In the genomic region with DNA sequence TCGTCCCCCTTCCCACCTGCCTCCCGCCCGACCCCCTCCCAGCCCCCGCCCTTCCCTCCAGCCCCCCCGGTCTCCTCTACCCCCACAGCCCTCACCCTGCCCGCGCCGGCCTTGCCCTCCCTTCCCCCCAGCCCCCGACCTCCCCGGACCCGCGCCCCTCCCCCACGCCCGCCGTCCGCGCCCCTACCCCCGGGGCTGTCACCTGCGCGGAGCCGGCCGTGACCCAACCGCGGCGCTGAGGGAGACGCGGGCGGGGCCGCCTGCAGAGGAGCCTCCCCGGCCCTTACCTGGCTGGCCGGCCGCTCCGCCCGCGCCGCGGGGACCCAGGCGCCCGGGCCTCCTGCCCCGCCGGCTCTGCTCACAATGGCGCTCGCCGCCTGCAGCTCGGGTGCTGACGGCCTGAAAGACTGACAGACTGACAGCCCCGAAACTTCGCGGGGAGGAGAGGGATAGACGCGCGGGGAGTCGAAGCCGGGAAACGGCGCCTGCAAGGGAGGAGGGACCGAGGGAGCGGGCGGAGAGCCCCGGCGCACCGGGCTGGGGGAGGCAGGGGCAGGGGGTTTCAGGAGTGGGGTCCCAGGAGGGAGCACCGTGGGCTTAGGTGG, we compare ENCODE assay signal across 8 cellular contexts. TPM values are rescaled to one million over a fixed set of nuclear protein-coding genes. Genes with fewer than 3 reads are reported as not detected.
DNase-seq lines count a peak whose midpoint lies in the region; ATAC-seq and TF ChIP-seq lines count a peak whose summit lies in the region.

No MANE protein-coding gene starts in this region.

- peaks cover 0 to 53% (median 30%) of the 10 kb centered on the region in 12 donors for H3K4me1 ChIP-seq in heart left ventricle
- peaks cover 5 to 23% of the 10 kb centered on the region in 2 donors for H3K4me1 ChIP-seq in gastrocnemius medialis

- H3K36me3 ChIP-seq in heart left ventricle (peaks cover 0 to 25% (median 6%) of the 10 kb centered on the region in 9 donors), gastrocnemius medialis (no peaks in the 10 kb centered on the region)

- intact Hi-C loops in heart left ventricle (cut with DNase I), result loop anchor here in 4 of 10 donors (2.0 to 10.0 kb wide), 4 partner anchors 62 to 99 kb away; partner anchors contain the start of genes ZNF862 (in 4 of the 4) and ATP6V0E2 (in 1 of the 4)
- intact Hi-C loops in gastrocnemius medialis (cut with DNase I; ENCODE audit: low total_unique reads), result loop anchor here (1.0 to 5.0 kb wide), 2 partner anchors 59 to 104 kb away; a partner anchor contains a TSS

- DNase-seq in stimulated activated CD4-positive, alpha-beta T cell treated with anti-CD3 and anti-CD28 coated beads, Interleukin-12 subunit alpha, Interleukin-12 subunit beta, amount 100 ng/mL, for 4 hours, result peak; percentile 27
- DNase-seq in stimulated activated CD4-positive, alpha-beta T cell treated with anti-CD3 and anti-CD28 coated beads, Interleukin-2, amount 100 ng/mL, for 48 hours, result no peak
- peak; percentile 44 to 52 for DNase-seq in activated T-cell treated with anti-CD3 and anti-CD28 coated beads, Interleukin-2, amount 50 U/mL, for 48 hours
- DNase-seq in heart left ventricle, result peak in 2 of 5 donors; percentile 54 to 76
- no peak for DNase-seq in gastrocnemius medialis
- no peak for DNase-seq in dermis blood vessel endothelial cell
- no peak for DNase-seq in SHP77 (lab: John Stamatoyannopoulos, UW)

- no peaks in the 10 kb centered on the region for H3K9me3 ChIP-seq in heart left ventricle
- H3K9me3 ChIP-seq in gastrocnemius medialis, result no peaks in the 10 kb centered on the region

- in situ Hi-C loops in gastrocnemius medialis (cut with MboI; ENCODE audit: low sequenced_read_pairs in 4 of 4), result no loop called here

- TF ChIP-seq POLR2A in heart left ventricle (IDR thresholded peaks at IDR 0.05), result no peak
- TF ChIP-seq POLR2A in gastrocnemius medialis (IDR thresholded peaks at IDR 0.05), result no peak

- H3K27ac ChIP-seq in heart left ventricle (peak overlapping the region in 11 of 12 donors; percentile 53 to 86 (median 77)), gastrocnemius medialis (peak overlapping the region in 3 of 4 donors; percentile 18 to 67 (median 46))

- H3K27me3 ChIP-seq in heart left ventricle (peaks cover 0 to 2% (median 0%) of the 10 kb centered on the region in 9 donors), gastrocnemius medialis (peaks cover 0 to 9% (median 4%) of the 10 kb centered on the region in 3 donors)

- TF ChIP-seq CTCF in heart left ventricle (IDR thresholded peaks at IDR 0.05) (no peak), gastrocnemius medialis (IDR thresholded peaks at IDR 0.05 in 4 of 5, conservative IDR thresholded peaks at IDR 0.05 in 1 of 5) (no peak)

- H3K4me3 ChIP-seq in heart left ventricle (peak overlapping the region; percentile 57 to 89 (median 64)), gastrocnemius medialis (peak overlapping the region; percentile 71 to 83 (median 74))

- ATAC-seq in heart left ventricle, result no peak
- no peak for ATAC-seq in gastrocnemius medialis
- ATAC-seq in HG03025 (IDR thresholded peaks at IDR 0.05; ENCODE audit: low FRiP score, unreplicated experiment), result no peak

- 0 to 2% (median 2%) methylated on average over 20 to 62 of the region's 63 CpGs for WGBS in heart left ventricle, 4 donors

RNA-seq across cellular contexts. Expression of gene ZNF467, which starts 0.5 kb away (rescaled TPM):
- total RNA-seq in heart left ventricle (1 to 10 TPM; 2.6 to 9.5 (median 5.1) TPM), gastrocnemius medialis (1 to 10 TPM in 2 of 4 donors, under 1 TPM in 2; 0.15 to 1.8 (median 0.95) TPM), dermis blood vessel endothelial cell (4.8 and 12.7 TPM in 2 replicates)
- polyA plus RNA-seq in heart left ventricle, result 1 to 10 TPM; 3.6 to 4.7 TPM

Comparison
In these comparisons a context has a peak if more than half of its experiments do, and no peak if none do; other contexts are left out.
1. DNase-seq: peak in stimulated activated CD4-positive, alpha-beta T cell treated with anti-CD3 and anti-CD28 coated beads, Interleukin-12 subunit alpha, Interleukin-12 subunit beta, amount 100 ng/mL, for 4 hours (single experiment) and activated T-cell treated with anti-CD3 and anti-CD28 coated beads, Interleukin-2, amount 50 U/mL, for 48 hours (2 of 2); none in stimulated activated CD4-positive, alpha-beta T cell treated with anti-CD3 and anti-CD28 coated beads, Interleukin-2, amount 100 ng/mL, for 48 hours (0 of 2), gastrocnemius medialis (0 of 2), dermis blood vessel endothelial cell (single experiment) and SHP77 (0 of 2).